Comparison of ENCODE assay signal across 28 cellular contexts in the genomic region with DNA sequence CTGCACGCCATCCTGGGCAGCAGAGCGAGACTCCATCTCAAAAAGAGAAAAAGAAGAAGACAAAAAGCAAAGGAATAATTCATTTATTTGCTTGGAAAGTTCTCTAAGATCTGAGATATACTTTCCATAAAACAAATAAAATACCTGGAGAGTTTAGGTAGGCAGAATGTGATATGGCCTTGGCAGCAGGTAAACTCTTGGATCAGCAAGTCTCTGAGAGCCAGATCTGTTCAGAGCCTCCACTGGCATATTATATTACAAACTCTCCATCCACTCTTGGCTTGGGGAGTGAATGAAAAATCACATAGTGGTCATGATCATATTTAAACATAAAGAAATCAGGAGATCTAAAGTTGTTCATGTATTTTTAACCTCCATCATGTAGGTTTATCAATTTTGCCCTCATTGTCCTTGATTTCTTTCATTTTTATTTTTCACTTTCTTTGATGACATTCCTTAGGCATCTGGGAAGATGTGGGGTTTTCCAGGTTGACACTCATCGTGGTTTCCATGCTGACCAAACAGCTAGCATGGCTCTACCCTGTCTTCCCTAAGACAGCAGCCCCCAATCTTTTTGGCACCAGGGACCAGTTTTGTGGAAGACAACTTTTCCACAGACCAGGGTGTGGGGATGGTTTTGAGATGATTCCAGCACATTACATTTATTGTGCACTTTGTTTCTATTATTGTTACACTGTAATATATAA. TPM values are rescaled to one million over a fixed set of nuclear protein-coding genes. Genes with fewer than 3 reads are reported as not detected.
"Had no signal": no experiment of that assay in that cellular context is flagged by ENCODE, and none has a peak within 500 bp of the region (broad histone marks: within the 10 kb centered on the region; RNA-seq: fewer than 3 reads in every experiment).

No MANE protein-coding gene starts in this region.

- H3K27ac ChIP-seq: hepatocyte, left lung, lower lobe of right lung, pancreas, right atrium auricular region, right lobe of liver, skin epidermis, stomach, thoracic aorta, tibial artery, upper lobe of right lung had no signal

- H3K36me3 ChIP-seq: left lung, lower lobe of right lung, pancreas, right atrium auricular region, right lobe of liver, stomach, thoracic aorta, upper lobe of right lung had no signal

- H3K4me3 Mint-ChIP-seq: mesothelial cell of epicardium; naive B cell; nephron; neural crest cell; stimulated activated naive B cell treated with anti-CD40 and anti-IgM and Interleukin-4, amounts not matched to agents 10 μg/mL and 1 μg/mL and 100 μg/mL, for 72 hours had no signal

- DNase-seq: heart right ventricle; kidney glomerular epithelial cell; left colon; left lung; lower lobe of right lung; mammary epithelial cell; mesenchymal stem cell; naive B cell; nucleus accumbens; pancreas; right lobe of liver; stimulated activated CD4-positive, alpha-beta T cell treated with anti-CD3 and anti-CD28 coated beads, Interleukin-12 subunit alpha, Interleukin-12 subunit beta, amount 100 ng/mL, for 4 hours; stimulated activated CD4-positive, alpha-beta T cell treated with anti-CD3 and anti-CD28 coated beads, Interleukin-15, amount 100 ng/mL, for 24 hours; stimulated activated CD4-positive, alpha-beta T cell treated with anti-CD3 and anti-CD28 coated beads, Interleukin-2, amount 100 ng/mL, for 24 hours; stimulated activated CD4-positive, alpha-beta T cell treated with anti-CD3 and anti-CD28 coated beads, Interleukin-4, amount 100 ng/mL, for 1 hour; stimulated activated naive B cell treated with anti-CD40 and anti-IgM and Interleukin-4, amounts not matched to agents 10 μg/mL and 1 μg/mL and 100 μg/mL, for 72 hours; stimulated activated naive CD8-positive, alpha-beta T cell treated with anti-CD3 and anti-CD28 coated beads, Interleukin-15, Interleukin-2, amounts not matched to agents 100 U/mL and 50 U/mL, for 24 hours; stomach; tibial artery; trophoblast cell had no signal

- H3K4me3 ChIP-seq: heart right ventricle, hepatocyte, left lung, lower lobe of right lung, pancreas, right atrium auricular region, right lobe of liver, skin epidermis, stomach, thoracic aorta, tibial artery, upper lobe of right lung had no signal

- H3K4me1 ChIP-seq: pancreas, right lobe of liver, upper lobe of right lung had no signal

- H3K27ac Mint-ChIP-seq: mesothelial cell of epicardium; nephron; stimulated activated naive B cell treated with anti-CD40 and anti-IgM and Interleukin-4, amounts not matched to agents 10 μg/mL and 1 μg/mL and 100 μg/mL, for 72 hours had no signal

- ATAC-seq: left colon; left lung; lower lobe of right lung; right lobe of liver; stimulated activated naive B cell treated with anti-CD40 and anti-IgM and Interleukin-4, amounts not matched to agents 10 μg/mL and 1 μg/mL and 100 μg/mL, for 72 hours; stimulated activated naive CD8-positive, alpha-beta T cell treated with anti-CD3 and anti-CD28 coated beads, Interleukin-15, Interleukin-2, amounts not matched to agents 100 U/mL and 50 U/mL, for 24 hours; upper lobe of right lung had no signal

- H3K9me3 ChIP-seq: left lung, lower lobe of right lung, pancreas, right atrium auricular region, right lobe of liver, thoracic aorta, tibial artery, upper lobe of right lung had no signal

- H3K4me1 Mint-ChIP-seq: mesothelial cell of epicardium had no signal

- H3K27me3 ChIP-seq: heart right ventricle, hepatocyte, left lung, pancreas, right atrium auricular region, right lobe of liver, stomach, tibial artery, upper lobe of right lung had no signal

RNA-seq across cellular contexts. Expression of gene RAB17, which starts 47.0 kb away (rescaled TPM):
- total RNA-seq: neural crest cell had no signal
